In genomic region chr9:137029058-137029922, GRCh38 we compare ENCODE assay signal across 1 cellular context.
A peak's percentile ranks its signal among the peaks of the same experiment; 100 is the strongest.
TF ChIP-seq lines count a peak whose summit lies in the region.

No MANE protein-coding gene starts in this region.

TF ChIP-seq in HepG2, 621 proteins besides CTCF, POLR2A, EP300 and RAD21 (continued from another document and continues in another):
- TF ChIP-seq HMGXB3 (CRISPR knock-in tag; IDR thresholded peaks at IDR 0.05; ENCODE audit: borderline replicate concordance) = no peak
- TF ChIP-seq FOXO1 (CRISPR knock-in tag; IDR thresholded peaks at IDR 0.05) = 0 out of 2 replicates have a peak, but pooled peaks have one; percentile 7
- TF ChIP-seq ATF7-NPFF (CRISPR knock-in tag; IDR thresholded peaks at IDR 0.05; ENCODE audit: low read depth) = peak; percentile 27; the same call in 1 of the 2 replicates
- TF ChIP-seq TRIM24 (CRISPR knock-in tag; IDR thresholded peaks at IDR 0.05) = no peak
- TF ChIP-seq ZNF430 (CRISPR knock-in tag; IDR thresholded peaks at IDR 0.05) = no peak
- TF ChIP-seq CREM (IDR thresholded peaks at IDR 0.05) = 0 out of 2 replicates have a peak, but pooled peaks have one; percentile 4
- TF ChIP-seq CREM (CRISPR knock-in tag; IDR thresholded peaks at IDR 0.05) = no peak
- TF ChIP-seq MEIS2 (CRISPR knock-in tag; IDR thresholded peaks at IDR 0.05) = 0 out of 2 replicates have a peak, but pooled peaks have one; percentile 18
- no peak for TF ChIP-seq MZF1 (CRISPR knock-in tag; IDR thresholded peaks at IDR 0.05; ENCODE audit: borderline replicate concordance)
- TF ChIP-seq KLF6 (CRISPR knock-in tag; IDR thresholded peaks at IDR 0.05) = no peak
- TF ChIP-seq BORCS8-MEF2B (CRISPR knock-in tag; IDR thresholded peaks at IDR 0.05) = no peak
- TF ChIP-seq ZNF615 (CRISPR knock-in tag; IDR thresholded peaks at IDR 0.05; ENCODE audit: borderline replicate concordance) = no peak
- TF ChIP-seq SOX6 (IDR thresholded peaks at IDR 0.05) = no peak
- peak; percentile 42 for TF ChIP-seq SOX6 (CRISPR knock-in tag; IDR thresholded peaks at IDR 0.05)
- TF ChIP-seq ASH2L (IDR thresholded peaks at IDR 0.05; ENCODE audit: insufficient read length, low read depth, low read length) = no peak
- peak; percentile 11; the same call in 1 of the 2 replicates for TF ChIP-seq HDAC1 (CRISPR knock-in tag; IDR thresholded peaks at IDR 0.05)
- TF ChIP-seq CBX5 (CRISPR knock-in tag; IDR thresholded peaks at IDR 0.05; ENCODE audit: borderline replicate concordance) = 0 out of 2 replicates have a peak, but pooled peaks have one; percentile 17
- TF ChIP-seq ZNF333 (CRISPR knock-in tag; IDR thresholded peaks at IDR 0.05; ENCODE audit: borderline replicate concordance) = peak; percentile 86; the same call in 1 of the 2 replicates
- TF ChIP-seq ZNF776 (CRISPR knock-in tag; IDR thresholded peaks at IDR 0.05) = peak; percentile 58; the same call in 1 of the 2 replicates
- 0 out of 2 replicates have a peak, but pooled peaks have one; percentile 11 for TF ChIP-seq ZNF350 (CRISPR knock-in tag; IDR thresholded peaks at IDR 0.05; ENCODE audit: borderline replicate concordance, low read depth)
- TF ChIP-seq ARID5B (CRISPR knock-in tag; IDR thresholded peaks at IDR 0.05) = no peak
- peak; percentile 69 for TF ChIP-seq XRCC5 (optimal IDR thresholded peaks at IDR 0.05; ENCODE audit: low read length)
- 0 out of 2 replicates have a peak, but pooled peaks have one; percentile 11 for TF ChIP-seq RXRB (CRISPR knock-in tag; IDR thresholded peaks at IDR 0.05; ENCODE audit: borderline replicate concordance)
- TF ChIP-seq ZNF292 (CRISPR knock-in tag; IDR thresholded peaks at IDR 0.05; ENCODE audit: borderline replicate concordance, low read depth) = 0 out of 2 replicates have a peak, but pooled peaks have one; percentile 38
- TF ChIP-seq ZNF280D (CRISPR knock-in tag; IDR thresholded peaks at IDR 0.05) = no peak
- TF ChIP-seq POGK (CRISPR knock-in tag; conservative IDR thresholded peaks at IDR 0.05) = peak; percentile 35; the same call in 1 of the 2 replicates
- TF ChIP-seq MYC (CRISPR knock-in tag; IDR thresholded peaks at IDR 0.05; ENCODE audit: borderline replicate concordance) = 0 out of 2 replicates have a peak, but pooled peaks have one; percentile 20
- TF ChIP-seq ADNP (CRISPR knock-in tag; IDR thresholded peaks at IDR 0.05) = no peak
- TF ChIP-seq ZNF891 (CRISPR knock-in tag; IDR thresholded peaks at IDR 0.05) = 0 out of 2 replicates have a peak, but pooled peaks have one; percentile 18
- no peak for TF ChIP-seq MAZ (IDR thresholded peaks at IDR 0.05; ENCODE audit: borderline replicate concordance, low read depth, low read length)
- TF ChIP-seq MAZ (CRISPR knock-in tag; IDR thresholded peaks at IDR 0.05; ENCODE audit: low read depth) = 0 out of 2 replicates have a peak, but pooled peaks have one; percentile 4
- TF ChIP-seq SRSF1 (optimal IDR thresholded peaks at IDR 0.05; ENCODE audit: low read depth, low read length) = peak; percentile 67
- 0 out of 2 replicates have a peak, but pooled peaks have one; percentile 16 for TF ChIP-seq ZNF263 (CRISPR knock-in tag; IDR thresholded peaks at IDR 0.05)
- TF ChIP-seq MXD1 (CRISPR knock-in tag; IDR thresholded peaks at IDR 0.05) = peak; percentile 40; the same call in 1 of the 2 replicates
- no peak for TF ChIP-seq RBFOX2 (IDR thresholded peaks at IDR 0.05; ENCODE audit: low read depth, low read length)
- no peak for TF ChIP-seq MED13 (CRISPR knock-in tag; IDR thresholded peaks at IDR 0.05)
- peak; percentile 57; the same call in 1 of the 2 replicates for TF ChIP-seq ZNF501 (CRISPR knock-in tag; IDR thresholded peaks at IDR 0.05)
- TF ChIP-seq TFDP1 (CRISPR knock-in tag; IDR thresholded peaks at IDR 0.05; ENCODE audit: borderline replicate concordance) = no peak
- TF ChIP-seq NR2F1 (CRISPR knock-in tag; IDR thresholded peaks at IDR 0.05) = peak; percentile 52 to 72; a peak in 2 of 4 replicates
- TF ChIP-seq SP4 (CRISPR knock-in tag; IDR thresholded peaks at IDR 0.05) = peak; percentile 55
- TF ChIP-seq ZNF574 (CRISPR knock-in tag; IDR thresholded peaks at IDR 0.05) = peak; percentile 54; the same call in 1 of the 2 replicates
- 0 out of 2 replicates have a peak, but pooled peaks have one; percentile 31 for TF ChIP-seq ZIK1 (CRISPR knock-in tag; IDR thresholded peaks at IDR 0.05; ENCODE audit: borderline replicate concordance, low read depth)
- TF ChIP-seq CHD4 (IDR thresholded peaks at IDR 0.05; ENCODE audit: borderline replicate concordance, low read length) = peak; percentile 96
